ENCODE assay signal across 30 cellular contexts in genomic region chr20:3545401-3545925, GRCh38.
A peak's percentile ranks its signal among the peaks of the same experiment; 100 is the strongest.
DNase-seq lines count a peak whose midpoint lies in the region; ATAC-seq and TF ChIP-seq lines count a peak whose summit lies in the region.
"Had no signal": no experiment of that assay in that cellular context is flagged by ENCODE, and none has a peak within 500 bp of the region (broad histone marks: within the 10 kb centered on the region; RNA-seq: fewer than 3 reads in every experiment).

No MANE protein-coding gene starts in this region.

- no peaks in the 10 kb centered on the region for H3K4me1 ChIP-seq in prostate gland (replicated peaks)
- H3K4me1 ChIP-seq: BE2C had no signal

- TF ChIP-seq POLR2A in prostate gland (IDR thresholded peaks at IDR 0.05), result no peak

- no peak overlapping the region for H3K4me3 ChIP-seq in epithelial cell of esophagus (ENCODE audit: low read length)
- no peak overlapping the region for H3K4me3 ChIP-seq in prostate gland

- H3K4me1 Mint-ChIP-seq in MCF 10A (ENCODE audit: insufficient read depth, unreplicated experiment), result peaks cover 16% of the 10 kb centered on the region

- no peaks in the 10 kb centered on the region for H3K9me3 Mint-ChIP-seq in MCF 10A (ENCODE audit: unreplicated experiment)
- H3K9me3 Mint-ChIP-seq: CD14-positive monocyte; CD8-positive, alpha-beta memory T cell had no signal

- BruUV-seq in MCF 10A (replicated peaks; lab: Mats Ljungman, UMichigan), result no TSS peak

- H3K27me3 ChIP-seq in prostate gland (replicated peaks; ENCODE audit: insufficient read depth), result no peaks in the 10 kb centered on the region
- H3K27me3 ChIP-seq: BE2C had no signal

- TF ChIP-seq CTCF in RWPE1 (conservative IDR thresholded peaks at IDR 0.05; ENCODE audit: low read depth) (no peak), MCF 10A (IDR thresholded peaks at IDR 0.05; ENCODE audit: unreplicated experiment) (no peak), epithelial cell of esophagus (IDR thresholded peaks at IDR 0.05; ENCODE audit: insufficient read depth, low read depth, low read length, missing control alignments) (no peak), prostate gland (IDR thresholded peaks at IDR 0.05) (no peak)

- ATAC-seq in HG03342 (IDR thresholded peaks at IDR 0.05; ENCODE audit: unreplicated experiment) (no peak), GM19351 (IDR thresholded peaks at IDR 0.05; ENCODE audit: unreplicated experiment) (no peak)
- ATAC-seq: HCT116, HepG2, PC-3 had no signal

- peaks cover 14% of the 10 kb centered on the region for H3K36me3 Mint-ChIP-seq in MCF 10A (ENCODE audit: insufficient read depth, unreplicated experiment)

- 41% methylated on average over 1 of the region's 1 CpG for WGBS in prostate gland

- intact Hi-C loops in MCF 10A (cut with micrococcal nuclease), result no loop called here
- intact Hi-C loops in prostate gland (cut with DNase I), result no loop called here

- H3K27ac ChIP-seq in RWPE1, result peak overlapping the region; percentile 76
- H3K27ac ChIP-seq in prostate gland, result no peak overlapping the region

- no peaks in the 10 kb centered on the region for H3K9me3 ChIP-seq in prostate gland
- H3K9me3 ChIP-seq: BE2C, SK-N-SH had no signal

- H3K27ac Mint-ChIP-seq in MCF 10A (ENCODE audit: low read depth, unreplicated experiment), result peak overlapping the region; percentile 65
- H3K27ac Mint-ChIP-seq: CD14-positive monocyte; CD8-positive, alpha-beta memory T cell had no signal

- no peaks in the 10 kb centered on the region for H3K27me3 Mint-ChIP-seq in MCF 10A (ENCODE audit: insufficient read depth, unreplicated experiment)
- H3K27me3 Mint-ChIP-seq: CD8-positive, alpha-beta memory T cell had no signal

- no peak overlapping the region for H3K4me3 Mint-ChIP-seq in MCF 10A (ENCODE audit: unreplicated experiment)
- H3K4me3 Mint-ChIP-seq: CD14-positive monocyte; CD8-positive, alpha-beta memory T cell had no signal

- POLR2A ChIA-PET in RWPE1 (lab: Yijun Ruan, JAX; ENCODE audit: low non-redundant PET), result no interaction called here
- POLR2A ChIA-PET in MCF 10A (lab: Yijun Ruan, JAX), result interaction anchor here (0.6 to 2.3 kb wide), 7 partner anchors 8 to 73 kb away, joined by 3 to 20 read pairs (median 5); partner anchors contain the start of gene ATRN

- no peaks in the 10 kb centered on the region for H3K36me3 ChIP-seq in prostate gland
- H3K36me3 ChIP-seq: BE2C had no signal

- DNase-seq in RWPE1 (ENCODE audit: low spot score) (peak; percentile 19), MCF 10A (ENCODE audit: unreplicated experiment) (peak; percentile 17), epithelial cell of esophagus (ENCODE audit: low read depth) (peak; percentile 74), prostate gland (ENCODE audit: low spot score) (peak; percentile 20), NCI-H1436 (lab: John Stamatoyannopoulos, UW) (no peak), NCI-H524 treated with DMSO at 0.1 percent for 48 hours (lab: John Stamatoyannopoulos, UW) (no peak)
- DNase-seq: BE2C; Calu3; CD8-positive, alpha-beta memory T cell; DMS79 treated with DMSO at 0.1 percent for 48 hours; GF-D8; Kasumi-1; NCI-H1417; NCI-H1694 treated with DMSO at 0.1 percent for 48 hours; NCI-H2081; NCI-H2171 treated with DMSO at 0.1 percent for 48 hours; NCI-H345; NCI-H510A treated with DMSO at 0.1 percent for 48 hours; NCI-H748 treated with DMSO at 0.1 percent for 48 hours; NK-92 treated with Interleukin-12 subunit alpha and Interleukin-12 subunit beta, amount 100 ng/mL, for 24 hours; PC-3; RPMI8226; SHP77 treated with DMSO at 0.1 percent for 48 hours; SK-N-SH; SW 1271 had no signal

- CTCF ChIA-PET in RWPE1 (lab: Yijun Ruan, JAX) (no interaction called here), MCF 10A (lab: Yijun Ruan, JAX) (interaction anchor here (0.7 to 2.7 kb wide), 5 partner anchors 17 to 147 kb away, joined by 4 to 16 read pairs (median 4); no protein-coding TSS in a partner anchor)

Comparison
In these comparisons a context has a peak if more than half of its experiments do, and no peak if none do; other contexts are left out.
1. DNase-seq: peak in RWPE1 (single experiment), MCF 10A (single experiment), epithelial cell of esophagus (single experiment) and prostate gland (single experiment); none in NCI-H1436 (single experiment) and NCI-H524 treated with DMSO at 0.1 percent for 48 hours (single experiment).